In the genomic region with DNA sequence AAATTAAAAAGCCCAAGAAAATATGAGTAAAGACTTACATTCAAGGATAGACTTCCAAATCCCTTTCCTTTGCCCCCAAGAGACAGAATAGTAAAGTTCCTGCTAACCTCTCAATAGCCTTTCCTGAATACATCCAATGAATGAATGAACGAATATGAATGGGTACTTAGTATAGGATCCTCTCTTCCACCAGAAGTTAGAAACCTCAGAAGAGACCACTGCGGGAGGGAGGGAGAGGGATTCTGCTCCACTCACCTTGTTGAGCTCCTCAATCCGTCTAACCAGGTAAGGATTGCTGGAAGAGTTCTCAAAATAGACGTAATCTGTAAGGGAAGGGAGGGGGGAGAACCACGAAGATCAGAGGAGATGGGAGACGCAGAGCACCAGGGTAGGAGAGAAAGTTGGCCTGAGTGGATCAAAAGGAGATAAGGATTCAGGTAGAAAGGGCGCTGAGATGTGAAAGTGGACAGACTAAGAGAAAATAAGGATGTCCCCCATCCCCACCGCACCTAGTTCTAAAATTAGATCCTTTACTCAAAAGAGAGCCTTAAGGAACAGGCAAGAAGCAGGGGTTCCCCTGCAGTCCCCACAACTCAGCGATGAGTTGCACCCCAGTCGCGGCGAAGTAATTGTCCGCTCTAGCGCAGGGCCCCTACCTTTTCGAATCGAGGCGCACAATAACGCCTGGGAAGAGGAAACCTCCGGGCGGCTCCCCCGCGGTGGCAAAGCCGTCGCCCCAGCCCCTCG, we compare ENCODE assay signal across 1 cellular context.
TF ChIP-seq lines count a peak whose summit lies in the region.

No MANE protein-coding gene starts in this region.

TF ChIP-seq in A549, 52 proteins besides CTCF, POLR2A, EP300 and RAD21 (continued from another document):
- TF ChIP-seq REST (IDR thresholded peaks at IDR 0.05) (no peak), HES2 (IDR thresholded peaks at IDR 0.05) (no peak), ATOH8 (CRISPR knock-in tag; IDR thresholded peaks at IDR 0.05; ENCODE audit: low read depth) (no peak), CBX8 (IDR thresholded peaks at IDR 0.05) (no peak), HOXB5 (CRISPR knock-in tag; IDR thresholded peaks at IDR 0.05) (no peak), MYC (IDR thresholded peaks at IDR 0.05; ENCODE audit: borderline replicate concordance, low read length) (no peak), NR3C1 (IDR thresholded peaks at IDR 0.05) (no peak), BCL3 (IDR thresholded peaks at IDR 0.05) (no peak), SMC3 (IDR thresholded peaks at IDR 0.05) (no peak)
- TF ChIP-seq, protein P1, sequence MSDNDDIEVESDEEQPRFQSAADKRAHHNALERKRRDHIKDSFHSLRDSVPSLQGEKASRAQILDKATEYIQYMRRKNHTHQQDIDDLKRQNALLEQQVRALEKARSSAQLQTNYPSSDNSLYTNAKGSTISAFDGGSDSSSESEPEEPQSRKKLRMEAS (IDR thresholded peaks at IDR 0.05) = no peak
- TF ChIP-seq, protein P2, sequence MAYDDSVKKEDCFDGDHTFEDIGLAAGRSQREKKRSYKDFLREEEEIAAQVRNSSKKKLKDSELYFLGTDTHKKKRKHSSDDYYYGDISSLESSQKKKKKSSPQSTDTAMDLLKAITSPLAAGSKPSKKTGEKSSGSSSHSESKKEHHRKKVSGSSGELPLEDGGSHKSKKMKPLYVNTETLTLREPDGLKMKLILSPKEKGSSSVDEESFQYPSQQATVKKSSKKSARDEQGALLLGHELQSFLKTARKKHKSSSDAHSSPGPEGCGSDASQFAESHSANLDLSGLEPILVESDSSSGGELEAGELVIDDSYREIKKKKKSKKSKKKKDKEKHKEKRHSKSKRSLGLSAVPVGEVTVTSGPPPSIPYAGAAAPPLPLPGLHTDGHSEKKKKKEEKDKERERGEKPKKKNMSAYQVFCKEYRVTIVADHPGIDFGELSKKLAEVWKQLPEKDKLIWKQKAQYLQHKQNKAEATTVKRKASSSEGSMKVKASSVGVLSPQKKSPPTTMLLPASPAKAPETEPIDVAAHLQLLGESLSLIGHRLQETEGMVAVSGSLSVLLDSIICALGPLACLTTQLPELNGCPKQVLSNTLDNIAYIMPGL (CRISPR knock-in tag; IDR thresholded peaks at IDR 0.05; ENCODE audit: borderline replicate concordance) = no peak
